Comparison of ENCODE assay signal across 1 cellular context in genomic region chr11:125202977-125203376, GRCh38.
A peak's percentile ranks its signal among the peaks of the same experiment; 100 is the strongest.
TF ChIP-seq lines count a peak whose summit lies in the region.

No MANE protein-coding gene starts in this region.

TF ChIP-seq in HepG2, 621 proteins besides CTCF, POLR2A, EP300 and RAD21:
- TF ChIP-seq CREM (IDR thresholded peaks at IDR 0.05) (no peak), CREM (CRISPR knock-in tag; IDR thresholded peaks at IDR 0.05) (no peak), DBP (CRISPR knock-in tag; IDR thresholded peaks at IDR 0.05; ENCODE audit: not compliant biosample characterization) (no peak), ZNF770 (CRISPR knock-in tag; IDR thresholded peaks at IDR 0.05) (peak; percentile 93), MYNN (CRISPR knock-in tag; IDR thresholded peaks at IDR 0.05; ENCODE audit: low read depth) (no peak), POGZ (CRISPR knock-in tag; IDR thresholded peaks at IDR 0.05) (peak; percentile 35; the same call in 1 of the 2 replicates), ELF1 (CRISPR knock-in tag; IDR thresholded peaks at IDR 0.05) (no peak), TRIM22 (IDR thresholded peaks at IDR 0.05) (no peak), ZNF34 (CRISPR knock-in tag; IDR thresholded peaks at IDR 0.05; ENCODE audit: borderline replicate concordance) (no peak), ZNF839 (CRISPR knock-in tag; IDR thresholded peaks at IDR 0.05; ENCODE audit: borderline replicate concordance) (no peak), ZFP36L1 (CRISPR knock-in tag; IDR thresholded peaks at IDR 0.05) (no peak), ZMYM3 (CRISPR knock-in tag; IDR thresholded peaks at IDR 0.05) (peak; percentile 63; the same call in 1 of the 2 replicates), KLF16 (CRISPR knock-in tag; IDR thresholded peaks at IDR 0.05) (no peak), KDM6A (CRISPR knock-in tag; IDR thresholded peaks at IDR 0.05; ENCODE audit: low read depth) (no peak), ZNF367 (CRISPR knock-in tag; IDR thresholded peaks at IDR 0.05; ENCODE audit: borderline replicate concordance) (no peak), ZNF333 (CRISPR knock-in tag; IDR thresholded peaks at IDR 0.05; ENCODE audit: borderline replicate concordance) (no peak), NR2C2 (CRISPR knock-in tag; IDR thresholded peaks at IDR 0.05; ENCODE audit: borderline replicate concordance) (no peak), IKZF4 (CRISPR knock-in tag; IDR thresholded peaks at IDR 0.05; ENCODE audit: borderline replicate concordance, low read depth, not compliant biosample characterization) (no peak), MEF2D (CRISPR knock-in tag; IDR thresholded peaks at IDR 0.05) (no peak), TFAP4 (IDR thresholded peaks at IDR 0.05; ENCODE audit: borderline replicate concordance, low read depth) (peak; percentile 81), AHDC1 (CRISPR knock-in tag; IDR thresholded peaks at IDR 0.05; ENCODE audit: borderline replicate concordance) (no peak), ZKSCAN1 (IDR thresholded peaks at IDR 0.05; ENCODE audit: low read length) (no peak), ELF3 (CRISPR knock-in tag; IDR thresholded peaks at IDR 0.05) (no peak), PBX3 (CRISPR knock-in tag; IDR thresholded peaks at IDR 0.05; ENCODE audit: borderline replicate concordance) (no peak)
